ENCODE assay signal across 17 cellular contexts in genomic region chr1:233357595-233358446, GRCh38. TPM values are rescaled to one million over a fixed set of nuclear protein-coding genes. Genes with fewer than 3 reads are reported as not detected.
DNase-seq lines count a peak whose midpoint lies in the region; ATAC-seq lines count a peak whose summit lies in the region.
"Had no signal": no experiment of that assay in that cellular context is flagged by ENCODE, and none has a peak within 500 bp of the region (broad histone marks: within the 10 kb centered on the region; RNA-seq: fewer than 3 reads in every experiment).

No MANE protein-coding gene starts in this region.

- ATAC-seq in left colon, result peak; percentile 42
- no peak for ATAC-seq in HG03280 (IDR thresholded peaks at IDR 0.05; ENCODE audit: unreplicated experiment)
- ATAC-seq in GM21737 (IDR thresholded peaks at IDR 0.05; ENCODE audit: unreplicated experiment), result no peak

- intact Hi-C loops in left colon (cut with DNase I, micrococcal nuclease), result no loop called here

- no peaks in the 10 kb centered on the region for H3K9me3 Mint-ChIP-seq in activated CD4-positive, alpha-beta memory T cell treated with anti-CD3 and anti-CD28 coated beads, Interleukin-2, amount 10 ng/mL, durations not matched to agents 7 days and 5 days
- H3K9me3 Mint-ChIP-seq: nephron progenitor cell; T-helper 1 cell treated with Interleukin-12 subunit alpha and Interleukin-12 subunit beta and Interleukin-4 antibody, amounts not matched to agents 30 μg/mL and 1 μg/mL, for 36 hours had no signal

- no peaks in the 10 kb centered on the region for H3K27me3 Mint-ChIP-seq in activated CD4-positive, alpha-beta memory T cell treated with anti-CD3 and anti-CD28 coated beads, Interleukin-2, amount 10 ng/mL, durations not matched to agents 7 days and 5 days

- no peak overlapping the region for H3K4me3 Mint-ChIP-seq in activated CD4-positive, alpha-beta memory T cell treated with anti-CD3 and anti-CD28 coated beads, Interleukin-2, amount 10 ng/mL, durations not matched to agents 7 days and 5 days
- H3K4me3 Mint-ChIP-seq: nephron progenitor cell; T-helper 1 cell treated with Interleukin-12 subunit alpha and Interleukin-12 subunit beta and Interleukin-4 antibody, amounts not matched to agents 30 μg/mL and 1 μg/mL, for 36 hours had no signal

- POLR2A ChIA-PET in activated CD4-positive, alpha-beta memory T cell treated with anti-CD3 and anti-CD28 coated beads, Interleukin-2, amount 10 ng/mL, durations not matched to agents 7 days and 5 days (lab: Charles Lee), result no interaction called here

- peak; percentile 31 for DNase-seq in activated CD4-positive, alpha-beta T cell treated with anti-CD3 and anti-CD28 coated beads for 48 hours
- no peak for DNase-seq in activated CD4-positive, alpha-beta T cell treated with anti-CD3 and anti-CD28 coated beads for 4 hours
- DNase-seq in Daoy (ENCODE audit: low read depth), result peak; percentile 51
- peak; percentile 39 for DNase-seq in activated CD4-positive, alpha-beta memory T cell treated with anti-CD3 and anti-CD28 coated beads, Interleukin-2, amount 10 ng/mL, durations not matched to agents 7 days and 5 days
- DNase-seq in left colon, result no peak
- DNase-seq in COLO668 (lab: John Stamatoyannopoulos, UW; ENCODE audit: unreplicated experiment), result no peak
- DNase-seq: EL, IMR-90, MV-4-11, NCI-H510A treated with DMSO at 0.1 percent for 48 hours, nephron progenitor cell, SHP77 treated with DMSO at 0.1 percent for 48 hours, WERI-Rb-1 had no signal

- CTCF ChIA-PET in activated CD4-positive, alpha-beta memory T cell treated with anti-CD3 and anti-CD28 coated beads, Interleukin-2, amount 10 ng/mL, durations not matched to agents 7 days and 5 days (lab: Charles Lee), result interaction anchor here (0.9 to 1.1 kb wide), 2 partner anchors 9 to 14 kb away, joined by 3 to 4 read pairs; no protein-coding TSS in a partner anchor

- peaks cover 40% of the 10 kb centered on the region for H3K4me1 Mint-ChIP-seq in activated CD4-positive, alpha-beta memory T cell treated with anti-CD3 and anti-CD28 coated beads, Interleukin-2, amount 10 ng/mL, durations not matched to agents 7 days and 5 days

- peak overlapping the region; percentile 1 for H3K27ac Mint-ChIP-seq in activated CD4-positive, alpha-beta memory T cell treated with anti-CD3 and anti-CD28 coated beads, Interleukin-2, amount 10 ng/mL, durations not matched to agents 7 days and 5 days
- H3K27ac Mint-ChIP-seq: CD4-positive, CD25-positive, alpha-beta regulatory T cell; nephron progenitor cell; T-helper 1 cell treated with Interleukin-12 subunit alpha and Interleukin-12 subunit beta and Interleukin-4 antibody, amounts not matched to agents 30 μg/mL and 1 μg/mL, for 36 hours had no signal

- peaks cover 16% of the 10 kb centered on the region for H3K36me3 Mint-ChIP-seq in activated CD4-positive, alpha-beta memory T cell treated with anti-CD3 and anti-CD28 coated beads, Interleukin-2, amount 10 ng/mL, durations not matched to agents 7 days and 5 days (ENCODE audit: low read depth)

RNA-seq across cellular contexts. Expression of gene MAP3K21, which starts 30.3 kb away (rescaled TPM):
- total RNA-seq in Daoy (2014; rRNA removed; shearing (Covaris generic)), result 2.7 and 3.2 TPM in 2 replicates
- 1 to 10 TPM; 4.4 to 4.6 TPM for total RNA-seq in activated CD4-positive, alpha-beta memory T cell treated with anti-CD3 and anti-CD28 coated beads, Interleukin-2, amount 10 ng/mL, durations not matched to agents 7 days and 5 days
- 10 to 100 TPM; 16.3 to 18.1 TPM for total RNA-seq in left colon

Comparison
In these comparisons a context has a peak if more than half of its experiments do, and no peak if none do; other contexts are left out.
1. DNase-seq: peak in activated CD4-positive, alpha-beta T cell treated with anti-CD3 and anti-CD28 coated beads for 48 hours (single experiment), Daoy (single experiment) and activated CD4-positive, alpha-beta memory T cell treated with anti-CD3 and anti-CD28 coated beads, Interleukin-2, amount 10 ng/mL, durations not matched to agents 7 days and 5 days (single experiment); none in activated CD4-positive, alpha-beta T cell treated with anti-CD3 and anti-CD28 coated beads for 4 hours (0 of 2), left colon (0 of 2) and COLO668 (single experiment).